In the genomic region with DNA sequence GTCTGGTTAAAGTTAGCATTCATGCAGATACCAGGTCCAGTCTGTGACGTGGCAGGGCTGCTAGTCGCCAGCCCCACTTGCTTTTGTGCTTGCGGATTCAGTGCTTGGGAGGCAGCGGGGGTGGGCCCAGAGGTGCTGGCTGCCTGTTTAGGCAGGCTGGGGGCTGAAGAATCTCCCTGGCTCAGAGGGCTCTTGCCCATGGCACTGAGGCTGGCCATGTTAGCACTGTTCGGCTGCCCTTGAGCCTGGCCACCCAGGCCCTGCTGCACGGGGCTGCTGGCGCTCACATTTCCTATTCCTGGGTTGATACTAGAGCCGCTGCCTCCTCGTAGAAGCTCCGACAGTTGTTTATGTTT, we compare ENCODE assay signal across 1 cellular context.
TF ChIP-seq lines count a peak whose summit lies in the region.

No MANE protein-coding gene starts in this region.

TF ChIP-seq in HCT116, 20 proteins besides CTCF, POLR2A, EP300 and RAD21 (continued from another document):
- TF ChIP-seq ZBTB33 (IDR thresholded peaks at IDR 0.05; ENCODE audit: extremely low read depth, insufficient replicate concordance, low read length) (no peak), SIN3A (IDR thresholded peaks at IDR 0.05; ENCODE audit: low read depth) (no peak), YY1 (IDR thresholded peaks at IDR 0.05; ENCODE audit: extremely low read depth, insufficient replicate concordance, low read depth, low read length) (no peak), SP1 (IDR thresholded peaks at IDR 0.05; ENCODE audit: low read depth) (no peak), FOSL1 (IDR thresholded peaks at IDR 0.05; ENCODE audit: low read depth) (no peak), POLR2AphosphoS5 (IDR thresholded peaks at IDR 0.05; ENCODE audit: low read depth, low read length) (no peak), MAX (IDR thresholded peaks at IDR 0.05) (no peak), JUND (IDR thresholded peaks at IDR 0.05) (no peak), ZNF274 (IDR thresholded peaks at IDR 0.05; ENCODE audit: low read depth, low read length) (no peak)
- TF ChIP-seq, protein P1, sequence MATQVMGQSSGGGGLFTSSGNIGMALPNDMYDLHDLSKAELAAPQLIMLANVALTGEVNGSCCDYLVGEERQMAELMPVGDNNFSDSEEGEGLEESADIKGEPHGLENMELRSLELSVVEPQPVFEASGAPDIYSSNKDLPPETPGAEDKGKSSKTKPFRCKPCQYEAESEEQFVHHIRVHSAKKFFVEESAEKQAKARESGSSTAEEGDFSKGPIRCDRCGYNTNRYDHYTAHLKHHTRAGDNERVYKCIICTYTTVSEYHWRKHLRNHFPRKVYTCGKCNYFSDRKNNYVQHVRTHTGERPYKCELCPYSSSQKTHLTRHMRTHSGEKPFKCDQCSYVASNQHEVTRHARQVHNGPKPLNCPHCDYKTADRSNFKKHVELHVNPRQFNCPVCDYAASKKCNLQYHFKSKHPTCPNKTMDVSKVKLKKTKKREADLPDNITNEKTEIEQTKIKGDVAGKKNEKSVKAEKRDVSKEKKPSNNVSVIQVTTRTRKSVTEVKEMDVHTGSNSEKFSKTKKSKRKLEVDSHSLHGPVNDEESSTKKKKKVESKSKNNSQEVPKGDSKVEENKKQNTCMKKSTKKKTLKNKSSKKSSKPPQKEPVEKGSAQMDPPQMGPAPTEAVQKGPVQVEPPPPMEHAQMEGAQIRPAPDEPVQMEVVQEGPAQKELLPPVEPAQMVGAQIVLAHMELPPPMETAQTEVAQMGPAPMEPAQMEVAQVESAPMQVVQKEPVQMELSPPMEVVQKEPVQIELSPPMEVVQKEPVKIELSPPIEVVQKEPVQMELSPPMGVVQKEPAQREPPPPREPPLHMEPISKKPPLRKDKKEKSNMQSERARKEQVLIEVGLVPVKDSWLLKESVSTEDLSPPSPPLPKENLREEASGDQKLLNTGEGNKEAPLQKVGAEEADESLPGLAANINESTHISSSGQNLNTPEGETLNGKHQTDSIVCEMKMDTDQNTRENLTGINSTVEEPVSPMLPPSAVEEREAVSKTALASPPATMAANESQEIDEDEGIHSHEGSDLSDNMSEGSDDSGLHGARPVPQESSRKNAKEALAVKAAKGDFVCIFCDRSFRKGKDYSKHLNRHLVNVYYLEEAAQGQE (IDR thresholded peaks at IDR 0.05; ENCODE audit: low read depth), result no peak
